In the genomic region with DNA sequence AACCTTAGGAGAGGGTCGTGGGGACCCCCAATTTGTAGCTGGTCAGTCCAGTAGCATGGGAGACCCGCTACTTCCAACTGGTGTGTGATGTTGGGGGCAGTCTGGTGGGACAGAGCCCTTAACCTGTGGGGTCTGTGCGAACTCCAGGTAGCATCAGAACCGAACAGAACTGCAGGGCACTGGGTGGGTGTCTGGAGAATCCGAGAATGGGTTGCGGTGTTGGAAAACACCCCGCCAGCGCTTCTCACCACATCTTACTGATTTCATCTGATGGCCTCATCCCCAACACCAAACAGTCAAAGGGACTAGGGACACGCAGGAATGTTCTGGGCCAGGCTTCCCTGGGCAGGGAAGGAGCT, we compare ENCODE assay signal across 8 cellular contexts.
A peak's percentile ranks its signal among the peaks of the same experiment; 100 is the strongest.
DNase-seq lines count a peak whose midpoint lies in the region; ATAC-seq, FAIRE-seq and TF ChIP-seq lines count a peak whose summit lies in the region.
"Not testable (repeated sequence)": the region's sequence is repeated elsewhere in the genome, so short reads cannot be mapped to it uniquely, and the experiment has no call there.

No MANE protein-coding gene starts in this region.

- intact Hi-C loops in activated CD4-positive, alpha-beta T cell treated with anti-CD3 and anti-CD28 coated beads, Interleukin-2, amount 10 ng/mL, durations not matched to agents 24 days and 14 days (cut with micrococcal nuclease); Right ventricle myocardium inferior (cut with DNase I); kidney (cut with DNase I); sciatic nerve (cut with DNase I); transverse colon (cut with DNase I; ENCODE audit: low total_unique reads); aorta (cut with DNase I): not testable (repeated sequence)

- 60 to 72% methylated on average over 5 to 8 of the region's 9 CpGs for WGBS in transverse colon (ENCODE audit: low coverage in 1 of 2), 2 donors
- 57 to 60% methylated on average over 9 of the region's 9 CpGs for WGBS in aorta, 2 donors

- H3K9ac ChIP-seq in kidney (ENCODE audit: low read length in 2 of 2), result not testable (repeated sequence)

- H3K4me3 ChIP-seq in kidney (ENCODE audit: low read length in 2 of 2); transverse colon; aorta (ENCODE audit: low read length in 2 of 2): not testable (repeated sequence)

- ATAC-seq in esophagus mucosa (peak; percentile 15), Right ventricle myocardium inferior (peak; percentile 13), sciatic nerve (peak; percentile 24), aorta (ENCODE audit: low FRiP score) (peak; percentile 55)
- ATAC-seq in natural killer cell treated with Interleukin-12 subunit alpha and Interleukin-12 subunit beta and Interleukin-15 and Interleukin-18, amount 100 ng/mL, for 72 hours, result peak; percentile 30 to 46

- FAIRE-seq in kidney (lab: Jason Lieb, UNC), result not testable (repeated sequence)

- H3K4me1 ChIP-seq in kidney (ENCODE audit: control insufficient read depth in 1 of 2, insufficient read depth in 1 of 2, low read depth in 1 of 2, low read length in 2 of 2); transverse colon; aorta (ENCODE audit: control insufficient read depth in 1 of 2, insufficient read depth in 2 of 2, low read length in 2 of 2): not testable (repeated sequence)

- not testable (repeated sequence) for H3K4me1 Mint-ChIP-seq in activated CD4-positive, alpha-beta T cell treated with anti-CD3 and anti-CD28 coated beads, Interleukin-2, amount 10 ng/mL, durations not matched to agents 24 days and 14 days; natural killer cell treated with Interleukin-12 subunit alpha and Interleukin-12 subunit beta and Interleukin-15 and Interleukin-18, amount 100 ng/mL, for 72 hours (ENCODE audit: low read depth in 2 of 2)

- H3K27ac ChIP-seq in kidney (ENCODE audit: low read depth in 2 of 2, low read length in 2 of 2); transverse colon; aorta (ENCODE audit: low read depth in 1 of 2, low read length in 2 of 2): not testable (repeated sequence)

- not testable (repeated sequence) for H3K36me3 ChIP-seq in kidney (ENCODE audit: control insufficient read depth in 1 of 2, insufficient read depth in 2 of 2, low read length in 2 of 2); transverse colon; aorta (ENCODE audit: control insufficient read depth in 1 of 2, insufficient read depth in 2 of 2, low read length in 1 of 2)

- H3K27ac Mint-ChIP-seq in activated CD4-positive, alpha-beta T cell treated with anti-CD3 and anti-CD28 coated beads, Interleukin-2, amount 10 ng/mL, durations not matched to agents 24 days and 14 days; natural killer cell treated with Interleukin-12 subunit alpha and Interleukin-12 subunit beta and Interleukin-15 and Interleukin-18, amount 100 ng/mL, for 72 hours: not testable (repeated sequence)

- H3K27me3 ChIP-seq in transverse colon; aorta (ENCODE audit: control insufficient read depth in 1 of 2, insufficient read depth in 2 of 2, low read length in 1 of 2): not testable (repeated sequence)

- H3K36me3 Mint-ChIP-seq in activated CD4-positive, alpha-beta T cell treated with anti-CD3 and anti-CD28 coated beads, Interleukin-2, amount 10 ng/mL, durations not matched to agents 24 days and 14 days (ENCODE audit: low read depth); natural killer cell treated with Interleukin-12 subunit alpha and Interleukin-12 subunit beta and Interleukin-15 and Interleukin-18, amount 100 ng/mL, for 72 hours: not testable (repeated sequence)

- not testable (repeated sequence) for H3K4me3 Mint-ChIP-seq in activated CD4-positive, alpha-beta T cell treated with anti-CD3 and anti-CD28 coated beads, Interleukin-2, amount 10 ng/mL, durations not matched to agents 24 days and 14 days; natural killer cell treated with Interleukin-12 subunit alpha and Interleukin-12 subunit beta and Interleukin-15 and Interleukin-18, amount 100 ng/mL, for 72 hours

- TF ChIP-seq POLR2A in transverse colon (IDR thresholded peaks at IDR 0.05), result not testable (repeated sequence)

- not testable (repeated sequence) for H3K9me3 Mint-ChIP-seq in activated CD4-positive, alpha-beta T cell treated with anti-CD3 and anti-CD28 coated beads, Interleukin-2, amount 10 ng/mL, durations not matched to agents 24 days and 14 days; natural killer cell treated with Interleukin-12 subunit alpha and Interleukin-12 subunit beta and Interleukin-15 and Interleukin-18, amount 100 ng/mL, for 72 hours

- TF ChIP-seq CTCF in kidney (IDR thresholded peaks at IDR 0.05; ENCODE audit: borderline replicate concordance, extremely low read depth, insufficient read depth); transverse colon (IDR thresholded peaks at IDR 0.05): not testable (repeated sequence)

- not testable (repeated sequence) for H3K27me3 Mint-ChIP-seq in activated CD4-positive, alpha-beta T cell treated with anti-CD3 and anti-CD28 coated beads, Interleukin-2, amount 10 ng/mL, durations not matched to agents 24 days and 14 days; natural killer cell treated with Interleukin-12 subunit alpha and Interleukin-12 subunit beta and Interleukin-15 and Interleukin-18, amount 100 ng/mL, for 72 hours

- in situ Hi-C loops in transverse colon (cut with MboI; ENCODE audit: low pct_ligation_motif_present in 1 of 4, low pct_unique_long_range_greater_than_20kb in 1 of 4, low sequenced_read_pairs in 3 of 4), result loop anchor here in 2 of 4 donors (25.0 kb wide), 1 partner anchor 469 kb away; no protein-coding TSS in a partner anchor

- not testable (repeated sequence) for TF ChIP-seq EP300 in transverse colon (IDR thresholded peaks at IDR 0.05; ENCODE audit: low read depth)

- H3K9me3 ChIP-seq in kidney (ENCODE audit: control insufficient read depth in 1 of 2, low read length in 2 of 2); transverse colon; aorta (ENCODE audit: control insufficient read depth, low read length): not testable (repeated sequence)

- peak; percentile 37 for DNase-seq in activated CD4-positive, alpha-beta T cell treated with anti-CD3 and anti-CD28 coated beads, Interleukin-2, amount 10 ng/mL, durations not matched to agents 24 days and 14 days
- not testable (repeated sequence) for DNase-seq in Right ventricle myocardium inferior (ENCODE audit: missing footprints); natural killer cell treated with Interleukin-12 subunit alpha and Interleukin-12 subunit beta and Interleukin-15 and Interleukin-18, amount 100 ng/mL, for 72 hours (ENCODE audit: low spot score); sciatic nerve (ENCODE audit: low spot score); aorta
- DNase-seq in kidney (peak; percentile 22), transverse colon (peak; percentile 2)
